Comparison of ENCODE assay signal across 10 cellular contexts in genomic region chrX:129318375-129318774, GRCh38.
A peak's percentile ranks its signal among the peaks of the same experiment; 100 is the strongest.
DNase-seq lines count a peak whose midpoint lies in the region; ATAC-seq and TF ChIP-seq lines count a peak whose summit lies in the region.
"Had no signal": no experiment of that assay in that cellular context is flagged by ENCODE, and none has a peak within 500 bp of the region (broad histone marks: within the 10 kb centered on the region; RNA-seq: fewer than 3 reads in every experiment).

No MANE protein-coding gene starts in this region.

- H3K79me2 ChIP-seq in PC-9 (ENCODE audit: low read depth): no peaks in the 10 kb centered on the region

- POLR2A ChIA-PET in PC-9 (lab: Charles Lee; ENCODE audit: unreplicated experiment): interaction anchor here (0.6 kb wide), 1 partner anchor 504 kb away, joined by 3 read pairs; no protein-coding TSS in a partner anchor

- H4K20me1 ChIP-seq in PC-9 (ENCODE audit: insufficient read depth): no peaks in the 10 kb centered on the region

- ATAC-seq in heart left ventricle: no peak

- H3K9me2 ChIP-seq in PC-9 (ENCODE audit: insufficient read depth): no peaks in the 10 kb centered on the region

- H3K9me3 ChIP-seq in PC-9 (ENCODE audit: insufficient read depth, low read depth) (no peaks in the 10 kb centered on the region), heart left ventricle (no peaks in the 10 kb centered on the region)

- DNase-seq in AG10803 (ENCODE audit: low read depth): peak; percentile 17
- no peak for DNase-seq in GM12864 (ENCODE audit: low read depth)
- peak in 1 of 2 experiments; percentile 9 for DNase-seq in PC-9
- peak; percentile 10 for DNase-seq in glomerular visceral epithelial cell (ENCODE audit: extremely low spot score)
- no peak for DNase-seq in stimulated activated CD4-positive, alpha-beta T cell treated with anti-CD3 and anti-CD28 coated beads, Interleukin-1b, Interleukin-23, amount 100 ng/mL, for 48 hours
- no peak for DNase-seq in effector CD8-positive, alpha-beta T cell (lab: John Stamatoyannopoulos, UW)
- no peak for DNase-seq in middle frontal gyrus (ENCODE audit: extremely low spot score, low spot score)
- no peak for DNase-seq in heart left ventricle
- DNase-seq: naive B cell, NCI-H226 had no signal

- no peak for TF ChIP-seq POLR2A in heart left ventricle (IDR thresholded peaks at IDR 0.05)

- no peaks in the 10 kb centered on the region for H3F3A ChIP-seq in PC-9 (ENCODE audit: insufficient read depth, low read depth)

- no peak overlapping the region for H2AFZ ChIP-seq in PC-9

- TF ChIP-seq CTCF in AG10803 (conservative IDR thresholded peaks at IDR 0.05; ENCODE audit: low read length) (peak; percentile 31), GM12864 (IDR thresholded peaks at IDR 0.05; ENCODE audit: low read depth, low read length, missing control alignments) (peak; percentile 11), PC-9 (conservative IDR thresholded peaks at IDR 0.05) (peak; percentile 70), heart left ventricle (IDR thresholded peaks at IDR 0.05) (peak in 3 of 12 donors; percentile 8 to 20 (median 12))

- no TSS peak for BruUV-seq in PC-9 (replicated peaks; lab: Mats Ljungman, UMichigan)

- H3K36me3 ChIP-seq in PC-9 (ENCODE audit: low read depth) (no peaks in the 10 kb centered on the region), heart left ventricle (no peaks in the 10 kb centered on the region)

- intact Hi-C loops in PC-9 (cut with micrococcal nuclease; ENCODE audit: unreplicated experiment): loop anchor here (2.0 kb wide), 1 partner anchor 42 kb away; no protein-coding TSS in a partner anchor
- intact Hi-C loops in heart left ventricle (cut with DNase I): no loop called here

- no peak overlapping the region for H3K27ac ChIP-seq in PC-9
- H3K27ac ChIP-seq in heart left ventricle: no peak overlapping the region

- H3K4me1 ChIP-seq in PC-9 (replicated peaks; ENCODE audit: insufficient read depth) (no peaks in the 10 kb centered on the region), heart left ventricle (no peaks in the 10 kb centered on the region)

- CTCF ChIA-PET in PC-9 (lab: Charles Lee): no interaction called here

- 40 to 76% (median 49%) methylated on average over 1 of the region's 1 CpG for WGBS in heart left ventricle, 4 donors

- no peak overlapping the region for H3K4me2 ChIP-seq in PC-9

- H3K4me3 ChIP-seq in AG10803 (ENCODE audit: low read length) (no peak overlapping the region), GM12864 (ENCODE audit: low read depth, low read length) (no peak overlapping the region), PC-9 (no peak overlapping the region), heart left ventricle (no peak overlapping the region)

- H3K27me3 ChIP-seq in PC-9 (ENCODE audit: insufficient read depth, low read depth) (no peaks in the 10 kb centered on the region), heart left ventricle (no peaks in the 10 kb centered on the region)

Comparison
In these comparisons a context has a peak if more than half of its experiments do, and no peak if none do; other contexts are left out.
1. DNase-seq: peak in AG10803 (single experiment) and glomerular visceral epithelial cell (single experiment); none in GM12864 (single experiment), stimulated activated CD4-positive, alpha-beta T cell treated with anti-CD3 and anti-CD28 coated beads, Interleukin-1b, Interleukin-23, amount 100 ng/mL, for 48 hours (single experiment), effector CD8-positive, alpha-beta T cell (single experiment), middle frontal gyrus (single experiment) and heart left ventricle (0 of 5).